In the genomic region with DNA sequence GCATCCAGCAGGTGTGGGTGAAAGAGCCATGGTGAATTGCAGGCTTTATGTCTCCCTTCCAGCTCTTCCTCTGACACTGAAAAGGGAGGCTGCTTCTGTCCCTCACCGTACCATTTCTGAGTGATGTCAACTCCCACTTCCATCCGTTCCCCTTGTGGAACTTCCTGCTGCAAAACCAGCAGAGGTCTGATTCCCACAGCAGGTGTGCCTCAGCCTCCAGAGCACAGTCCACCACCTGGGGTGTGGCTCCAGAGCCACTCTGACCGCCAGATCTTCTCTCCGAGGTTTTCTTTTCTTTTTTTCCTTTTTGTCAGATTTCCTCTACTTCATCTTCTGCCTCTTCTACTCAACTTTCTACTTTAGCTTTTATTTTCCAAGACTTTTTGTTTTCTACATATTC, we compare ENCODE assay signal across 16 cellular contexts.
DNase-seq lines count a peak whose midpoint lies in the region; ATAC-seq and TF ChIP-seq lines count a peak whose summit lies in the region.
"Had no signal": no experiment of that assay in that cellular context is flagged by ENCODE, and none has a peak within 500 bp of the region (broad histone marks: within the 10 kb centered on the region; RNA-seq: fewer than 3 reads in every experiment).

No MANE protein-coding gene starts in this region.

- H3K4me1 ChIP-seq in right atrium auricular region: no peaks in the 10 kb centered on the region

- TF ChIP-seq CTCF in glutamatergic neuron (IDR thresholded peaks at IDR 0.05; ENCODE audit: partially characterized antibody, unreplicated experiment) (no peak), right atrium auricular region (IDR thresholded peaks at IDR 0.05) (no peak)

- no peaks in the 10 kb centered on the region for H3K27me3 Mint-ChIP-seq in activated T-helper 17 cell treated with anti-CD3 and anti-CD28 coated beads, Interleukin-2, amount 50 U/mL, for 72 hours
- peaks cover 2% of the 10 kb centered on the region for H3K27me3 Mint-ChIP-seq in glutamatergic neuron (ENCODE audit: unreplicated experiment)
- H3K27me3 Mint-ChIP-seq in activated naive CD8-positive, alpha-beta T cell treated with anti-CD3 and anti-CD28 coated beads for 36 hours: no peaks in the 10 kb centered on the region

- H3K9me3 ChIP-seq in right atrium auricular region: no peaks in the 10 kb centered on the region

- H3K27ac ChIP-seq in right atrium auricular region: no peak overlapping the region

- no peaks in the 10 kb centered on the region for H3K9me3 Mint-ChIP-seq in activated T-helper 17 cell treated with anti-CD3 and anti-CD28 coated beads, Interleukin-2, amount 50 U/mL, for 72 hours
- no peaks in the 10 kb centered on the region for H3K9me3 Mint-ChIP-seq in glutamatergic neuron (ENCODE audit: unreplicated experiment)
- H3K9me3 Mint-ChIP-seq in stimulated activated effector memory CD8-positive, alpha-beta T cell treated with anti-CD3 and anti-CD28 coated beads, Interleukin-12 subunit alpha, Interleukin-12 subunit beta, amount 100 ng/mL, for 72 hours: no peaks in the 10 kb centered on the region
- H3K9me3 Mint-ChIP-seq in activated naive CD8-positive, alpha-beta T cell treated with anti-CD3 and anti-CD28 coated beads for 36 hours: no peaks in the 10 kb centered on the region

- H3K36me3 ChIP-seq in right atrium auricular region: peaks cover 30% of the 10 kb centered on the region

- ATAC-seq in activated T-helper 17 cell treated with anti-CD3 and anti-CD28 coated beads, Interleukin-2, amount 50 U/mL, for 72 hours (replicated peaks): no peak
- no peak for ATAC-seq in stimulated activated effector memory CD8-positive, alpha-beta T cell treated with anti-CD3 and anti-CD28 coated beads, Interleukin-12 subunit alpha, Interleukin-12 subunit beta, amount 100 ng/mL, for 72 hours
- ATAC-seq in GM18909 (IDR thresholded peaks at IDR 0.05; ENCODE audit: poor library complexity, unreplicated experiment): no peak

- H3K27ac Mint-ChIP-seq in activated T-helper 17 cell treated with anti-CD3 and anti-CD28 coated beads, Interleukin-2, amount 50 U/mL, for 72 hours: peak overlapping the region; percentile 12
- peak overlapping the region; percentile 0 for H3K27ac Mint-ChIP-seq in glutamatergic neuron (ENCODE audit: unreplicated experiment)
- peak overlapping the region; percentile 8 for H3K27ac Mint-ChIP-seq in stimulated activated effector memory CD8-positive, alpha-beta T cell treated with anti-CD3 and anti-CD28 coated beads, Interleukin-12 subunit alpha, Interleukin-12 subunit beta, amount 100 ng/mL, for 72 hours
- H3K27ac Mint-ChIP-seq in activated naive CD8-positive, alpha-beta T cell treated with anti-CD3 and anti-CD28 coated beads for 36 hours: no peak overlapping the region

- peak; percentile 9 for DNase-seq in LoVo (ENCODE audit: low spot score)
- DNase-seq in glutamatergic neuron: no peak
- no peak for DNase-seq in stimulated activated effector memory CD8-positive, alpha-beta T cell treated with anti-CD3 and anti-CD28 coated beads, Interleukin-12 subunit alpha, Interleukin-12 subunit beta, amount 100 ng/mL, for 72 hours (ENCODE audit: low spot score in 2 of 2)
- DNase-seq in NCI-H1417 treated with DMSO at 0.1 percent for 48 hours (lab: John Stamatoyannopoulos, UW): no peak
- no peak for DNase-seq in activated naive CD8-positive, alpha-beta T cell treated with anti-CD3 and anti-CD28 coated beads for 36 hours
- DNase-seq in right atrium auricular region (ENCODE audit: low spot score): no peak
- DNase-seq: EL, H7, Karpas-422, NCI-H1417, NCI-H2029, NCI-H2171 treated with DMSO at 0.1 percent for 48 hours, NCI-H82, RPMI8226 had no signal

- H3K4me3 Mint-ChIP-seq in activated T-helper 17 cell treated with anti-CD3 and anti-CD28 coated beads, Interleukin-2, amount 50 U/mL, for 72 hours: no peak overlapping the region
- peak overlapping the region; percentile 2 for H3K4me3 Mint-ChIP-seq in glutamatergic neuron (ENCODE audit: unreplicated experiment)
- no peak overlapping the region for H3K4me3 Mint-ChIP-seq in stimulated activated effector memory CD8-positive, alpha-beta T cell treated with anti-CD3 and anti-CD28 coated beads, Interleukin-12 subunit alpha, Interleukin-12 subunit beta, amount 100 ng/mL, for 72 hours
- no peak overlapping the region for H3K4me3 Mint-ChIP-seq in activated naive CD8-positive, alpha-beta T cell treated with anti-CD3 and anti-CD28 coated beads for 36 hours

- no peak overlapping the region for H3K4me3 ChIP-seq in right atrium auricular region

- H3K27me3 ChIP-seq in right atrium auricular region: no peaks in the 10 kb centered on the region

- H3K36me3 Mint-ChIP-seq in activated T-helper 17 cell treated with anti-CD3 and anti-CD28 coated beads, Interleukin-2, amount 50 U/mL, for 72 hours (ENCODE audit: low read depth): peaks cover 20% of the 10 kb centered on the region
- peaks cover 9% of the 10 kb centered on the region for H3K36me3 Mint-ChIP-seq in glutamatergic neuron (ENCODE audit: unreplicated experiment)
- peaks cover 6% of the 10 kb centered on the region for H3K36me3 Mint-ChIP-seq in stimulated activated effector memory CD8-positive, alpha-beta T cell treated with anti-CD3 and anti-CD28 coated beads, Interleukin-12 subunit alpha, Interleukin-12 subunit beta, amount 100 ng/mL, for 72 hours
- peaks cover 3% of the 10 kb centered on the region for H3K36me3 Mint-ChIP-seq in activated naive CD8-positive, alpha-beta T cell treated with anti-CD3 and anti-CD28 coated beads for 36 hours

- no peaks in the 10 kb centered on the region for H3K4me1 Mint-ChIP-seq in activated T-helper 17 cell treated with anti-CD3 and anti-CD28 coated beads, Interleukin-2, amount 50 U/mL, for 72 hours
- peaks cover 3% of the 10 kb centered on the region for H3K4me1 Mint-ChIP-seq in glutamatergic neuron (ENCODE audit: low read depth, unreplicated experiment)
- no peaks in the 10 kb centered on the region for H3K4me1 Mint-ChIP-seq in stimulated activated effector memory CD8-positive, alpha-beta T cell treated with anti-CD3 and anti-CD28 coated beads, Interleukin-12 subunit alpha, Interleukin-12 subunit beta, amount 100 ng/mL, for 72 hours
- H3K4me1 Mint-ChIP-seq in activated naive CD8-positive, alpha-beta T cell treated with anti-CD3 and anti-CD28 coated beads for 36 hours: no peaks in the 10 kb centered on the region
